ENCODE assay signal across 8 cellular contexts in the genomic region with DNA sequence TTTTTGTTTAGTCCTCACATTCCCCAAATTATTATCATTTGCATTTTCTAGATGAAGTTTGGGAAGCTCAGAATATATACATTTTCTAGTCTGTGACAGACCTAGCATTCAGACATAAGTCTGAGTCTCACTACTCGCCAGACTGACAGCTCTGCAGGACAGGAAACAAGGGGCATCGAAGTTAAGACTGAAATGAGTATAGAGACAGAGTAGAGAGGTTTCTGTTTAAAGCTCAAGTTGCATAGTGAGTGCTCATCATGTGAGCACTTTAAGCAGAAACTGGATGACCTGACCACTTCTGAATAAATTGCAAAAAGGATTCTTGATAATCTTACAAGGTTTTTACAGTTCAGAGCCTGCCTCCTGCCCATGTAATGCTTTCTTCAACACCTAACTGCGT. TPM values are rescaled to one million over a fixed set of nuclear protein-coding genes. Genes with fewer than 3 reads are reported as not detected.
DNase-seq lines count a peak whose midpoint lies in the region; ATAC-seq, FAIRE-seq and TF ChIP-seq lines count a peak whose summit lies in the region.

No MANE protein-coding gene starts in this region.

- peaks cover 17% of the 10 kb centered on the region for H3K36me3 Mint-ChIP-seq in activated B cell treated with CpG ODN at 0.5 μM for 24 hours (ENCODE audit: low read depth)
- H3K36me3 Mint-ChIP-seq in stimulated activated naive CD8-positive, alpha-beta T cell treated with anti-CD3 and anti-CD28 coated beads, Interleukin-15, Interleukin-2, amounts not matched to agents 100 ng/mL and 50 ng/mL, for 24 hours (ENCODE audit: low read depth), result peaks cover 5% of the 10 kb centered on the region

- TF ChIP-seq CTCF in BE2C (IDR thresholded peaks at IDR 0.05; ENCODE audit: low read depth, low read length) (no peak), activated B cell treated with CpG ODN at 0.5 μM for 24 hours (IDR thresholded peaks at IDR 0.05) (no peak)

- peaks cover 61% of the 10 kb centered on the region for H3K4me1 Mint-ChIP-seq in activated B cell treated with CpG ODN at 0.5 μM for 24 hours
- peaks cover 50% of the 10 kb centered on the region for H3K4me1 Mint-ChIP-seq in stimulated activated naive CD8-positive, alpha-beta T cell treated with anti-CD3 and anti-CD28 coated beads, Interleukin-15, Interleukin-2, amounts not matched to agents 100 ng/mL and 50 ng/mL, for 24 hours (ENCODE audit: low read depth)

- no peaks in the 10 kb centered on the region; the same call in 1 of the 2 replicates for H3K36me3 ChIP-seq in BE2C

- H3K9me3 Mint-ChIP-seq in activated B cell treated with CpG ODN at 0.5 μM for 24 hours, result no peaks in the 10 kb centered on the region
- no peaks in the 10 kb centered on the region for H3K9me3 Mint-ChIP-seq in stimulated activated naive CD8-positive, alpha-beta T cell treated with anti-CD3 and anti-CD28 coated beads, Interleukin-15, Interleukin-2, amounts not matched to agents 100 ng/mL and 50 ng/mL, for 24 hours

- peak; percentile 47 for ATAC-seq in GM18873 (IDR thresholded peaks at IDR 0.05; ENCODE audit: low FRiP score, unreplicated experiment)
- peak; percentile 48 for ATAC-seq in HG03280 (IDR thresholded peaks at IDR 0.05; ENCODE audit: unreplicated experiment)
- no peak for ATAC-seq in activated B cell treated with CpG ODN at 0.5 μM for 24 hours (ENCODE audit: low read depth)

- CTCF ChIA-PET in activated B cell treated with CpG ODN at 0.5 μM for 24 hours (lab: Charles Lee), result interaction anchor here (1.3 to 1.4 kb wide), 2 partner anchors 54 to 254 kb away, joined by 3 to 4 read pairs; no protein-coding TSS in a partner anchor

- no peaks in the 10 kb centered on the region for H3K9me3 ChIP-seq in BE2C

- H3K4me1 ChIP-seq in BE2C, result no peaks in the 10 kb centered on the region

- H3K4me3 ChIP-seq in BE2C (ENCODE audit: low read depth, low read length) (peak overlapping the region; percentile 69), iPS-11a (ENCODE audit: low read depth, low read length) (peak overlapping the region; percentile 97)

- DNase-seq in BE2C (no peak), activated B cell treated with CpG ODN at 0.5 μM for 24 hours (no peak), frontal cortex (ENCODE audit: low spot score in 2 of 2) (no peak), NCI-H446 (lab: John Stamatoyannopoulos, UW) (no peak)

- H3K27ac Mint-ChIP-seq in activated B cell treated with CpG ODN at 0.5 μM for 24 hours, result peak overlapping the region; percentile 100
- H3K27ac Mint-ChIP-seq in stimulated activated naive CD8-positive, alpha-beta T cell treated with anti-CD3 and anti-CD28 coated beads, Interleukin-15, Interleukin-2, amounts not matched to agents 100 ng/mL and 50 ng/mL, for 24 hours, result peak overlapping the region; percentile 98

- FAIRE-seq in frontal cortex (lab: Jason Lieb, UNC), result no peak

- POLR2A ChIA-PET in activated B cell treated with CpG ODN at 0.5 μM for 24 hours (lab: Charles Lee), result interaction anchor here (0.6 to 5.4 kb wide), 8 partner anchors 14 to 1363 kb away, joined by 3 to 43 read pairs (median 8); a partner anchor contains a TSS

- intact Hi-C loops in activated B cell treated with CpG ODN at 0.5 μM for 24 hours (cut with micrococcal nuclease), result loop anchor here (2.0 kb wide), 2 partner anchors 49 to 61 kb away; no protein-coding TSS in a partner anchor

- peak overlapping the region; percentile 97 for H3K4me3 Mint-ChIP-seq in activated B cell treated with CpG ODN at 0.5 μM for 24 hours
- H3K4me3 Mint-ChIP-seq in stimulated activated naive CD8-positive, alpha-beta T cell treated with anti-CD3 and anti-CD28 coated beads, Interleukin-15, Interleukin-2, amounts not matched to agents 100 ng/mL and 50 ng/mL, for 24 hours, result peak overlapping the region; percentile 100

- H3K27me3 Mint-ChIP-seq in activated B cell treated with CpG ODN at 0.5 μM for 24 hours, result no peaks in the 10 kb centered on the region
- no peaks in the 10 kb centered on the region for H3K27me3 Mint-ChIP-seq in stimulated activated naive CD8-positive, alpha-beta T cell treated with anti-CD3 and anti-CD28 coated beads, Interleukin-15, Interleukin-2, amounts not matched to agents 100 ng/mL and 50 ng/mL, for 24 hours

- no peaks in the 10 kb centered on the region for H3K27me3 ChIP-seq in BE2C

RNA-seq across cellular contexts. Expression of a gene that starts 1.1 kb away (rescaled TPM):
- polyA plus RNA-seq in BE2C (2012; ENCODE audit: insufficient read depth, insufficient read length, low read depth), result 71.5 TPM
- total RNA-seq in activated B cell treated with CpG ODN at 0.5 μM for 24 hours (62.4 and 65.6 TPM in 2 replicates), frontal cortex (37.9 TPM)

RNA-seq across cellular contexts. Expression of a gene that starts 1.4 kb away (rescaled TPM):
- 126 TPM for polyA plus RNA-seq in BE2C (2012; ENCODE audit: insufficient read depth, insufficient read length, low read depth)
- total RNA-seq in activated B cell treated with CpG ODN at 0.5 μM for 24 hours (127 and 128 TPM in 2 replicates), frontal cortex (85.2 TPM)
